8 cellular contexts compared by ENCODE assay signal in genomic region chr15:57146394-57147140, GRCh38.
DNase-seq lines count a peak whose midpoint lies in the region; ATAC-seq and TF ChIP-seq lines count a peak whose summit lies in the region.

No MANE protein-coding gene starts in this region.

- POLR2A ChIA-PET in RWPE1 (lab: Yijun Ruan, JAX; ENCODE audit: low non-redundant PET) = no interaction called here

- peaks cover 27% of the 10 kb centered on the region for H3K36me3 Mint-ChIP-seq in nephron progenitor cell (ENCODE audit: low read depth)

- peaks cover 3% of the 10 kb centered on the region for H3K27me3 Mint-ChIP-seq in nephron progenitor cell (ENCODE audit: low read depth, poor library complexity)

- H3K27ac ChIP-seq in RWPE1 = no peak overlapping the region

- CTCF ChIA-PET in RWPE1 (lab: Yijun Ruan, JAX) = interaction anchor here (0.6 to 1.9 kb wide), 7 partner anchors 21 to 381 kb away, joined by 3 to 23 read pairs (median 4); no protein-coding TSS in a partner anchor

- H3K9me3 Mint-ChIP-seq in nephron progenitor cell = peaks cover 18% of the 10 kb centered on the region

- H3K4me3 Mint-ChIP-seq in nephron progenitor cell = no peak overlapping the region

- H3K4me1 Mint-ChIP-seq in nephron progenitor cell = peaks cover 19% of the 10 kb centered on the region

- ATAC-seq in HG03442 (IDR thresholded peaks at IDR 0.05; ENCODE audit: unreplicated experiment) (no peak), HG02884 (IDR thresholded peaks at IDR 0.05; ENCODE audit: unreplicated experiment) (no peak), GM19455 (IDR thresholded peaks at IDR 0.05; ENCODE audit: unreplicated experiment) (no peak)

- peak; percentile 80 for TF ChIP-seq CTCF in LNCAP (IDR thresholded peaks at IDR 0.05)
- TF ChIP-seq CTCF in RWPE1 (conservative IDR thresholded peaks at IDR 0.05; ENCODE audit: low read depth) = peak; percentile 87
- peak; percentile 60 for TF ChIP-seq CTCF in nephron progenitor cell (IDR thresholded peaks at IDR 0.05)

- peak; percentile 65 for DNase-seq in DMS53 (lab: John Stamatoyannopoulos, UW)
- DNase-seq in RWPE1 (ENCODE audit: low spot score) = peak; percentile 20
- DNase-seq in fibroblast of gingiva (ENCODE audit: low read depth) = peak; percentile 69
- DNase-seq in nephron progenitor cell = no peak

- H3K27ac Mint-ChIP-seq in nephron progenitor cell = peak overlapping the region; percentile 30
